Comparison of ENCODE assay signal across 26 cellular contexts in genomic region chr5:53782620-53783019, GRCh38.
DNase-seq lines count a peak whose midpoint lies in the region; ATAC-seq and TF ChIP-seq lines count a peak whose summit lies in the region.
"Had no signal": no experiment of that assay in that cellular context is flagged by ENCODE, and none has a peak within 500 bp of the region (broad histone marks: within the 10 kb centered on the region; RNA-seq: fewer than 3 reads in every experiment).

No MANE protein-coding gene starts in this region.

- TF ChIP-seq CTCF in HEK293 (tag by site-specific recombination; IDR thresholded peaks at IDR 0.05), result no peak
- TF ChIP-seq CTCF in RWPE2 (IDR thresholded peaks at IDR 0.05; ENCODE audit: poor library complexity, severe bottlenecking), result no peak
- TF ChIP-seq CTCF in nephron progenitor cell (IDR thresholded peaks at IDR 0.05), result no peak

- H3K27ac ChIP-seq in HEK293 (ENCODE audit: extremely low read depth, low read depth, low read length) (no peak overlapping the region), RWPE2 (ENCODE audit: poor library complexity, severe bottlenecking) (no peak overlapping the region)
- H3K27ac ChIP-seq: coronary artery, hepatocyte, suprapubic skin had no signal

- H3K27me3 Mint-ChIP-seq in nephron progenitor cell (ENCODE audit: low read depth, poor library complexity), result no peaks in the 10 kb centered on the region

- H3K36me3 ChIP-seq in HEK293 (ENCODE audit: control insufficient read depth in 2 of 2, insufficient read depth in 1 of 2, low read length in 2 of 2) (no peaks in the 10 kb centered on the region), RWPE2 (ENCODE audit: low read depth) (no peaks in the 10 kb centered on the region)
- H3K36me3 ChIP-seq: BLaER1 treated with 17β-estradiol and CSF1 and Interleukin-3, amounts not matched to agents 10 nM and 100 nM; suprapubic skin had no signal

- H3K4me1 Mint-ChIP-seq in nephron progenitor cell, result peaks cover 38% of the 10 kb centered on the region

- ATAC-seq in RWPE2 (ENCODE audit: low read depth), result peak; percentile 85
- no peak for ATAC-seq in GM19455 (IDR thresholded peaks at IDR 0.05; ENCODE audit: unreplicated experiment)
- ATAC-seq in HG02763 (IDR thresholded peaks at IDR 0.05; ENCODE audit: unreplicated experiment), result no peak
- ATAC-seq: activated CD8-positive, alpha-beta T cell treated with anti-CD3 and anti-CD28 coated beads for 36 hours; left lobe of liver; SK-N-SH treated with all-trans-retinoic acid at 6 μM for 48 hours had no signal

- peak overlapping the region; percentile 24 for H3K27ac Mint-ChIP-seq in nephron progenitor cell
- H3K27ac Mint-ChIP-seq: activated CD8-positive, alpha-beta T cell treated with anti-CD3 and anti-CD28 coated beads for 36 hours; activated naive CD8-positive, alpha-beta T cell treated with anti-CD3 and anti-CD28 coated beads for 36 hours had no signal

- DNase-seq in NCI-H2107 (lab: John Stamatoyannopoulos, UW) (peak; percentile 0), RWPE2 (ENCODE audit: low spot score) (no peak), nephron progenitor cell (no peak), CD1c-positive myeloid dendritic cell (ENCODE audit: extremely low spot score) (no peak)
- DNase-seq: activated CD8-positive, alpha-beta T cell treated with anti-CD3 and anti-CD28 coated beads for 36 hours; activated naive CD8-positive, alpha-beta T cell treated with anti-CD3 and anti-CD28 coated beads for 36 hours; aorta; COR-L47; DND-41; effector memory CD4-positive, alpha-beta T cell; foreskin melanocyte; NCI-H1092 treated with DMSO at 0.1 percent for 48 hours; NCI-H2081; nucleus accumbens; stimulated activated CD4-positive, alpha-beta T cell treated with anti-CD3 and anti-CD28 coated beads, Interleukin-15, amount 100 ng/mL, for 24 hours; stimulated activated naive CD4-positive, alpha-beta T cell; T-helper 2 cell had no signal

- no peaks in the 10 kb centered on the region for H3K27me3 ChIP-seq in RWPE2 (ENCODE audit: insufficient read depth, poor library complexity, severe bottlenecking)
- H3K27me3 ChIP-seq: BLaER1 treated with 17β-estradiol and CSF1 and Interleukin-3, amounts not matched to agents 10 nM and 100 nM; hepatocyte; suprapubic skin had no signal

- H3K4me1 ChIP-seq in HEK293 (ENCODE audit: control insufficient read depth, insufficient read depth, low read length), result no peaks in the 10 kb centered on the region
- peaks cover 17% of the 10 kb centered on the region for H3K4me1 ChIP-seq in RWPE2 (ENCODE audit: insufficient read depth, poor library complexity, severe bottlenecking)
- H3K4me1 ChIP-seq: suprapubic skin had no signal

- peaks cover 4% of the 10 kb centered on the region for H3K9me3 Mint-ChIP-seq in nephron progenitor cell
- H3K9me3 Mint-ChIP-seq: activated CD8-positive, alpha-beta T cell treated with anti-CD3 and anti-CD28 coated beads for 36 hours; activated naive CD8-positive, alpha-beta T cell treated with anti-CD3 and anti-CD28 coated beads for 36 hours had no signal

- H3K4me3 ChIP-seq in HEK293 (ENCODE audit: low read depth, low read length) (no peak overlapping the region), RWPE2 (ENCODE audit: severe bottlenecking) (no peak overlapping the region)
- H3K4me3 ChIP-seq: BLaER1 treated with 17β-estradiol and CSF1 and Interleukin-3, amounts not matched to agents 10 nM and 100 nM; coronary artery; hepatocyte; suprapubic skin had no signal

- H3K4me3 Mint-ChIP-seq in nephron progenitor cell, result no peak overlapping the region
- H3K4me3 Mint-ChIP-seq: activated CD8-positive, alpha-beta T cell treated with anti-CD3 and anti-CD28 coated beads for 36 hours; activated naive CD8-positive, alpha-beta T cell treated with anti-CD3 and anti-CD28 coated beads for 36 hours had no signal

- H3K36me3 Mint-ChIP-seq in nephron progenitor cell (ENCODE audit: low read depth), result no peaks in the 10 kb centered on the region
- H3K36me3 Mint-ChIP-seq: activated naive CD8-positive, alpha-beta T cell treated with anti-CD3 and anti-CD28 coated beads for 36 hours had no signal

- CTCF ChIA-PET in HEK293 (lab: Yijun Ruan, JAX), result no interaction called here

- POLR2A ChIA-PET in HEK293 (lab: Yijun Ruan, JAX), result no interaction called here

- H3K9me3 ChIP-seq in HEK293 (ENCODE audit: control insufficient read depth, insufficient read depth, low read depth, low read length), result no peaks in the 10 kb centered on the region
- no peaks in the 10 kb centered on the region for H3K9me3 ChIP-seq in RWPE2 (ENCODE audit: severe bottlenecking)
- H3K9me3 ChIP-seq: suprapubic skin had no signal

TF ChIP-seq in HEK293, 187 proteins besides CTCF, POLR2A, EP300 and RAD21:
- TF ChIP-seq ZNF416 (tag by site-specific recombination; IDR thresholded peaks at IDR 0.05) (no peak), BCL6B (tag by site-specific recombination; IDR thresholded peaks at IDR 0.05) (peak; percentile 66; the same call in 1 of the 2 replicates)
